Comparison of ENCODE assay signal across 10 cellular contexts in genomic region chr15:48897144-48897814, GRCh38. TPM values are rescaled to one million over a fixed set of nuclear protein-coding genes. Genes with fewer than 3 reads are reported as not detected.
DNase-seq lines count a peak whose midpoint lies in the region; ATAC-seq and TF ChIP-seq lines count a peak whose summit lies in the region.
"Had no signal": no experiment of that assay in that cellular context is flagged by ENCODE, and none has a peak within 500 bp of the region (broad histone marks: within the 10 kb centered on the region; RNA-seq: fewer than 3 reads in every experiment).

No MANE protein-coding gene starts in this region.

- ATAC-seq in WTC11 (peak; percentile 43), gastrocnemius medialis (peak; percentile 51 to 69)
- ATAC-seq: natural killer cell treated with Interleukin-12 subunit alpha and Interleukin-12 subunit beta and Interleukin-15 and Interleukin-18, amount 100 ng/mL, for 72 hours had no signal

- H3K27ac ChIP-seq in gastrocnemius medialis: peak overlapping the region in 3 of 4 donors; percentile 7 to 47 (median 23)

- H3K4me3 ChIP-seq in gastrocnemius medialis: peak overlapping the region; percentile 8 to 13 (median 12)

- DNase-seq in GM03348 (ENCODE audit: low spot score): peak; percentile 65
- no peak for DNase-seq in WTC11 (ENCODE audit: low spot score)
- no peak for DNase-seq in glutamatergic neuron
- DNase-seq in gastrocnemius medialis: no peak
- no peak for DNase-seq in GM20000 (ENCODE audit: low spot score)
- DNase-seq in amniotic stem cell (lab: John Stamatoyannopoulos, UW): no peak
- DNase-seq in stimulated activated naive CD4-positive, alpha-beta T cell treated with Interleukin-2 at 50 U/mL for 16 hours (lab: John Stamatoyannopoulos, UW): no peak
- DNase-seq in occipital lobe (lab: John Stamatoyannopoulos, UW): no peak
- DNase-seq: SHP77 treated with DMSO at 0.1 percent for 48 hours had no signal

- no peaks in the 10 kb centered on the region for H3K27me3 Mint-ChIP-seq in WTC11 (ENCODE audit: low read depth)
- no peaks in the 10 kb centered on the region for H3K27me3 Mint-ChIP-seq in glutamatergic neuron (ENCODE audit: unreplicated experiment)

- H3K9me3 ChIP-seq in gastrocnemius medialis: no peaks in the 10 kb centered on the region

- peaks cover 0 to 12% (median 3%) of the 10 kb centered on the region in 3 donors for H3K27me3 ChIP-seq in gastrocnemius medialis

- TF ChIP-seq CTCF in WTC11 (IDR thresholded peaks at IDR 0.05) (no peak), glutamatergic neuron (IDR thresholded peaks at IDR 0.05; ENCODE audit: partially characterized antibody, unreplicated experiment) (no peak), gastrocnemius medialis (IDR thresholded peaks at IDR 0.05 in 4 of 5, conservative IDR thresholded peaks at IDR 0.05 in 1 of 5) (no peak), GM20000 (IDR thresholded peaks at IDR 0.05; ENCODE audit: extremely low read depth, missing control alignments) (no peak)

- peaks cover 17% of the 10 kb centered on the region for H3K4me1 Mint-ChIP-seq in WTC11
- peaks cover 9% of the 10 kb centered on the region for H3K4me1 Mint-ChIP-seq in glutamatergic neuron (ENCODE audit: low read depth, unreplicated experiment)

- H3K9me3 Mint-ChIP-seq in WTC11: no peaks in the 10 kb centered on the region
- peaks cover 3% of the 10 kb centered on the region for H3K9me3 Mint-ChIP-seq in glutamatergic neuron (ENCODE audit: unreplicated experiment)
- H3K9me3 Mint-ChIP-seq: natural killer cell treated with Interleukin-12 subunit alpha and Interleukin-12 subunit beta and Interleukin-15 and Interleukin-18, amount 100 ng/mL, for 72 hours had no signal

- TF ChIP-seq POLR2A in gastrocnemius medialis (IDR thresholded peaks at IDR 0.05): no peak

- H3K27ac Mint-ChIP-seq in WTC11 (no peak overlapping the region), glutamatergic neuron (ENCODE audit: unreplicated experiment) (peak overlapping the region; percentile 34)
- H3K27ac Mint-ChIP-seq: natural killer cell treated with Interleukin-12 subunit alpha and Interleukin-12 subunit beta and Interleukin-15 and Interleukin-18, amount 100 ng/mL, for 72 hours had no signal

- intact Hi-C loops in gastrocnemius medialis (cut with DNase I; ENCODE audit: low total_unique reads): no loop called here

- no peak overlapping the region for H3K4me3 Mint-ChIP-seq in WTC11
- H3K4me3 Mint-ChIP-seq in glutamatergic neuron (ENCODE audit: unreplicated experiment): peak overlapping the region; percentile 23
- H3K4me3 Mint-ChIP-seq: natural killer cell treated with Interleukin-12 subunit alpha and Interleukin-12 subunit beta and Interleukin-15 and Interleukin-18, amount 100 ng/mL, for 72 hours had no signal

- CTCF ChIA-PET in WTC11 (lab: Charles Lee): interaction anchor here (1.0 to 1.2 kb wide), 3 partner anchors 66 to 79 kb away, joined by 3 to 5 read pairs (median 4); partner anchors contain the start of gene SHC4

- in situ Hi-C loops in gastrocnemius medialis (cut with MboI; ENCODE audit: low sequenced_read_pairs in 4 of 4): no loop called here

- peaks cover 0 to 8% of the 10 kb centered on the region in 2 donors for H3K4me1 ChIP-seq in gastrocnemius medialis

- no peaks in the 10 kb centered on the region for H3K36me3 Mint-ChIP-seq in WTC11
- H3K36me3 Mint-ChIP-seq in glutamatergic neuron (ENCODE audit: unreplicated experiment): no peaks in the 10 kb centered on the region
- H3K36me3 Mint-ChIP-seq: natural killer cell treated with Interleukin-12 subunit alpha and Interleukin-12 subunit beta and Interleukin-15 and Interleukin-18, amount 100 ng/mL, for 72 hours had no signal

- POLR2A ChIA-PET in WTC11 (lab: Charles Lee): interaction anchor here (0.5 to 1.1 kb wide), 3 partner anchors 15 to 251 kb away, joined by 3 to 4 read pairs (median 3); no protein-coding TSS in a partner anchor

- H3K36me3 ChIP-seq in gastrocnemius medialis: no peaks in the 10 kb centered on the region

TF ChIP-seq in WTC11, 78 proteins besides CTCF, POLR2A, EP300 and RAD21:
- TF ChIP-seq GABPB1 (CRISPR knock-in tag; IDR thresholded peaks at IDR 0.05): 0 out of 2 replicates have a peak, but pooled peaks have one; percentile 22
- no peak for TF ChIP-seq ARID4B (CRISPR knock-in tag; IDR thresholded peaks at IDR 0.05; ENCODE audit: borderline replicate concordance)

RNA-seq across cellular contexts. Expression of gene EID1, which starts 19.3 kb away (rescaled TPM):
- total RNA-seq in WTC11 (2021): 89.5 to 104 TPM (median 102 TPM) in 3 replicates
- 146 TPM for total RNA-seq in glutamatergic neuron (ENCODE audit: unreplicated experiment)
- total RNA-seq in gastrocnemius medialis: 100 to 1,000 TPM; 110 to 146 (median 135) TPM
- 215 TPM for total RNA-seq in occipital lobe
